ENCODE assay signal across 8 cellular contexts in the genomic region with DNA sequence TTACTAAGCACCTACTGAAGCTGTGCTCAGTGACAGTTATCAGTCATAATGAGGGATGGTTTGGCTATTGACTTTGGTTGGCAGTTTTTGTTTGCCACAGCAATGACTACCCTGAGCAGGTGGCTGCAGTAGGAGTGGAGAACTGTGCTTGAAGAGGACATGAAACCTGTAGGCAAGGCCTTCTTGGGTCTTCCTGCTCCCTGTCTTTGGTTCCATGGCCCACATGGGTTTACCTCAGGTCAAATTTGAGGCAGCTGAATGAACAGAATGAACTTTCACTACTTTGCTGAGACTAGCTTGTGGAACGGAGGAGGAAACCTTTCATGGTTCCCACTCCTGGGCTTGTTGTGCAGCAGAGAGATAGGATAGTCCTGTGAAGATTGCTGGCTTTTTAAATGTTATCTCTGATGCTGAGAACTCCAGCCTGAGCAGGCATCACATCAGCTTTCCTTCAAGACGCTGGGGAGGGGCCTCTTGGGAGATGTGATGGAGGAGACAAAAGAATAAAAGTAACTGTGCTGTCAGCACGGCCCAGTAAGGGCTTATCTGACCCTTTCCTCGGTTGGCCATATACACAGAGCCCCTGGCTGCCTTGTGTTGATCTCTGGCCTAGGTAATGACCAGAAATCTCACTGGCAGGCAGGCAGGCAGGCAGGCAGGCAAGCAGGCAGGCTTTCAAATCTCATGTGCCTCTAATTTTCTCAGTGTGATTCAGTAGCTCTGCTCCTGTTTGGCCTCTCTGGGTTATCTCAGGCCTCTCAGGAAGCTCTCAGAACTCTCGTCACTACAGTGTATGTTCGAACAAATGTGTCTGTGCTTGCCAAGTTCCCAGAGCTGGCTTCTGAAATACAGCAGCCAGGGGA. TPM values are rescaled to one million over a fixed set of nuclear protein-coding genes. Genes with fewer than 3 reads are reported as not detected.
DNase-seq lines count a peak whose midpoint lies in the region; ATAC-seq and TF ChIP-seq lines count a peak whose summit lies in the region.

No MANE protein-coding gene starts in this region.

- no peaks in the 10 kb centered on the region for H3K9me3 ChIP-seq in right lobe of liver

- peak overlapping the region; percentile 72 to 84 (median 75) for H3K27ac ChIP-seq in right lobe of liver

- peak; percentile 53 for ATAC-seq in GM18867 (IDR thresholded peaks at IDR 0.05; ENCODE audit: unreplicated experiment)
- peak; percentile 50 for ATAC-seq in HG02943 (IDR thresholded peaks at IDR 0.05; ENCODE audit: low read depth, unreplicated experiment)
- ATAC-seq in right lobe of liver, result peak; percentile 70 to 84 (median 72)
- ATAC-seq in GM19324 (IDR thresholded peaks at IDR 0.05; ENCODE audit: low FRiP score, unreplicated experiment), result no peak

- no peak for TF ChIP-seq CTCF in right lobe of liver (IDR thresholded peaks at IDR 0.05)
- no peak for TF ChIP-seq CTCF in Calu3 (IDR thresholded peaks at IDR 0.05; ENCODE audit: unreplicated experiment)

- H3K27me3 Mint-ChIP-seq in activated T-helper 1 cell treated with anti-CD3 and anti-CD28 coated beads, Interleukin-12 subunit alpha, Interleukin-12 subunit beta, Interleukin-2, Interleukin-4 antibody, amounts not matched to agents 30 ng/mL and 10 ng/mL and 1 ng/mL, durations not matched to agents 14 hours and 24 hours and 36 hours (ENCODE audit: insufficient read depth), result no peaks in the 10 kb centered on the region
- H3K27me3 Mint-ChIP-seq in Calu3 (ENCODE audit: unreplicated experiment), result no peaks in the 10 kb centered on the region

- no TSS peak for BruUV-seq in Calu3 (replicated peaks; lab: Mats Ljungman, UMichigan)

- no peaks in the 10 kb centered on the region for H3K36me3 ChIP-seq in right lobe of liver

- CTCF ChIA-PET in HEK293T (lab: Yijun Ruan, JAX), result interaction anchor here (0.6 to 2.8 kb wide), 5 partner anchors 13 to 45 kb away, joined by 3 to 14 read pairs (median 3); a partner anchor contains a TSS
- CTCF ChIA-PET in Calu3 (lab: Charles Lee), result no interaction called here

- peak; percentile 70 for TF ChIP-seq POLR2A in right lobe of liver (IDR thresholded peaks at IDR 0.05)

- H3K36me3 Mint-ChIP-seq in activated T-helper 1 cell treated with anti-CD3 and anti-CD28 coated beads, Interleukin-12 subunit alpha, Interleukin-12 subunit beta, Interleukin-2, Interleukin-4 antibody, amounts not matched to agents 30 ng/mL and 10 ng/mL and 1 ng/mL, durations not matched to agents 14 hours and 24 hours and 36 hours (ENCODE audit: low read depth), result peaks cover 23% of the 10 kb centered on the region
- H3K36me3 Mint-ChIP-seq in Calu3 (ENCODE audit: insufficient read depth, unreplicated experiment), result no peaks in the 10 kb centered on the region

- DNase-seq in activated T-helper 1 cell treated with anti-CD3 and anti-CD28 coated beads, Interleukin-12 subunit alpha, Interleukin-12 subunit beta, Interleukin-2, Interleukin-4 antibody, amounts not matched to agents 30 ng/mL and 10 ng/mL and 1 ng/mL, durations not matched to agents 14 hours and 24 hours and 36 hours (ENCODE audit: low spot score), result no peak
- DNase-seq in right lobe of liver (peak in 2 of 3 donors; percentile 42 to 62), HEK293T (ENCODE audit: extremely low spot score) (no peak), Calu3 (no peak), HK-2 (ENCODE audit: unreplicated experiment) (no peak)

- POLR2A ChIA-PET in HEK293T (lab: Yijun Ruan, JAX), result interaction anchor here (0.8 to 2.3 kb wide), 3 partner anchors 9 to 29 kb away, joined by 3 to 11 read pairs (median 3); a partner anchor contains a TSS

- intact Hi-C loops in activated T-helper 1 cell treated with anti-CD3 and anti-CD28 coated beads, Interleukin-12 subunit alpha, Interleukin-12 subunit beta, Interleukin-2, Interleukin-4 antibody, amounts not matched to agents 30 ng/mL and 10 ng/mL and 1 ng/mL, durations not matched to agents 14 hours and 24 hours and 36 hours (cut with micrococcal nuclease), result loop anchor here (1.0 kb wide), 1 partner anchor 8 kb away; no protein-coding TSS in a partner anchor
- intact Hi-C loops in right lobe of liver (cut with DNase I), result no loop called here
- intact Hi-C loops in Calu3 (cut with micrococcal nuclease; ENCODE audit: unreplicated experiment), result no loop called here

- no peak overlapping the region for H3K4me3 ChIP-seq in right lobe of liver

- no peaks in the 10 kb centered on the region for H3K27me3 ChIP-seq in right lobe of liver

- H3K9me3 Mint-ChIP-seq in activated T-helper 1 cell treated with anti-CD3 and anti-CD28 coated beads, Interleukin-12 subunit alpha, Interleukin-12 subunit beta, Interleukin-2, Interleukin-4 antibody, amounts not matched to agents 30 ng/mL and 10 ng/mL and 1 ng/mL, durations not matched to agents 14 hours and 24 hours and 36 hours, result no peaks in the 10 kb centered on the region
- H3K9me3 Mint-ChIP-seq in Calu3 (ENCODE audit: low read depth, unreplicated experiment), result no peaks in the 10 kb centered on the region

- peak overlapping the region; percentile 50 for H3K4me3 Mint-ChIP-seq in activated T-helper 1 cell treated with anti-CD3 and anti-CD28 coated beads, Interleukin-12 subunit alpha, Interleukin-12 subunit beta, Interleukin-2, Interleukin-4 antibody, amounts not matched to agents 30 ng/mL and 10 ng/mL and 1 ng/mL, durations not matched to agents 14 hours and 24 hours and 36 hours
- no peak overlapping the region for H3K4me3 Mint-ChIP-seq in Calu3 (ENCODE audit: low read depth, unreplicated experiment)

- H3K27ac Mint-ChIP-seq in activated T-helper 1 cell treated with anti-CD3 and anti-CD28 coated beads, Interleukin-12 subunit alpha, Interleukin-12 subunit beta, Interleukin-2, Interleukin-4 antibody, amounts not matched to agents 30 ng/mL and 10 ng/mL and 1 ng/mL, durations not matched to agents 14 hours and 24 hours and 36 hours, result peak overlapping the region; percentile 78
- H3K27ac Mint-ChIP-seq in Calu3 (ENCODE audit: unreplicated experiment), result no peak overlapping the region

- peaks cover 0 to 54% (median 16%) of the 10 kb centered on the region in 4 donors for H3K4me1 ChIP-seq in right lobe of liver

- peaks cover 79% of the 10 kb centered on the region for H3K4me1 Mint-ChIP-seq in activated T-helper 1 cell treated with anti-CD3 and anti-CD28 coated beads, Interleukin-12 subunit alpha, Interleukin-12 subunit beta, Interleukin-2, Interleukin-4 antibody, amounts not matched to agents 30 ng/mL and 10 ng/mL and 1 ng/mL, durations not matched to agents 14 hours and 24 hours and 36 hours (ENCODE audit: low read depth)
- peaks cover 26% of the 10 kb centered on the region for H3K4me1 Mint-ChIP-seq in Calu3 (ENCODE audit: low read depth, unreplicated experiment)

- WGBS in right lobe of liver (ENCODE audit: insufficient coverage, low coverage, low lambda C conversion rate, missing lambda C conversion rate), result 19% methylated on average over 5 of the region's 6 CpGs

TF ChIP-seq in HEK293T, 16 proteins besides CTCF, POLR2A, EP300 and RAD21:
- TF ChIP-seq NFRKB (IDR thresholded peaks at IDR 0.05) (no peak), CTBP1 (IDR thresholded peaks at IDR 0.05; ENCODE audit: borderline replicate concordance) (no peak), SP1 (IDR thresholded peaks at IDR 0.05) (no peak), ELF4 (IDR thresholded peaks at IDR 0.05) (no peak), ZNF384 (IDR thresholded peaks at IDR 0.05) (no peak), LEF1 (IDR thresholded peaks at IDR 0.05; ENCODE audit: borderline replicate concordance) (no peak), HDGF (IDR thresholded peaks at IDR 0.05; ENCODE audit: borderline replicate concordance) (no peak), SUZ12 (IDR thresholded peaks at IDR 0.05) (no peak), L3MBTL2 (conservative IDR thresholded peaks at IDR 0.05) (no peak)

RNA-seq across cellular contexts. Expression of a gene that starts 12.0 kb away (rescaled TPM):
- total RNA-seq in activated T-helper 1 cell treated with anti-CD3 and anti-CD28 coated beads, Interleukin-12 subunit alpha, Interleukin-12 subunit beta, Interleukin-2, Interleukin-4 antibody, amounts not matched to agents 30 ng/mL and 10 ng/mL and 1 ng/mL, durations not matched to agents 14 hours and 24 hours and 36 hours, result 61.7 and 68.0 TPM in 2 replicates
- total RNA-seq in right lobe of liver (10 to 100 TPM; 36.4 to 48.0 (median 40.5) TPM), Calu3 (2022) (53.7 and 60.1 TPM in 2 replicates)

RNA-seq across cellular contexts. Expression of a gene that starts 26.7 kb away (rescaled TPM):
- 170 and 179 TPM in 2 replicates for total RNA-seq in activated T-helper 1 cell treated with anti-CD3 and anti-CD28 coated beads, Interleukin-12 subunit alpha, Interleukin-12 subunit beta, Interleukin-2, Interleukin-4 antibody, amounts not matched to agents 30 ng/mL and 10 ng/mL and 1 ng/mL, durations not matched to agents 14 hours and 24 hours and 36 hours
- total RNA-seq in right lobe of liver (10 to 100 TPM; 13.9 to 31.5 (median 22.0) TPM), Calu3 (2022) (28.2 and 31.2 TPM in 2 replicates)

RNA-seq across cellular contexts. Expression of a gene that starts 59.1 kb away (rescaled TPM):
- 29.8 and 30.1 TPM in 2 replicates for total RNA-seq in activated T-helper 1 cell treated with anti-CD3 and anti-CD28 coated beads, Interleukin-12 subunit alpha, Interleukin-12 subunit beta, Interleukin-2, Interleukin-4 antibody, amounts not matched to agents 30 ng/mL and 10 ng/mL and 1 ng/mL, durations not matched to agents 14 hours and 24 hours and 36 hours
- 10 to 100 TPM; 14.8 to 26.8 (median 17.9) TPM for total RNA-seq in right lobe of liver
- total RNA-seq in Calu3 (2022), result 35.2 and 38.0 TPM in 2 replicates

Comparison
In these comparisons a context has a peak if more than half of its experiments do, and no peak if none do; other contexts are left out.
1. DNase-seq: peak in right lobe of liver (2 of 3); none in activated T-helper 1 cell treated with anti-CD3 and anti-CD28 coated beads, Interleukin-12 subunit alpha, Interleukin-12 subunit beta, Interleukin-2, Interleukin-4 antibody, amounts not matched to agents 30 ng/mL and 10 ng/mL and 1 ng/mL, durations not matched to agents 14 hours and 24 hours and 36 hours (single experiment), HEK293T (single experiment), Calu3 (single experiment) and HK-2 (single experiment).